Comparison of ENCODE assay signal across 1 cellular context in the genomic region with DNA sequence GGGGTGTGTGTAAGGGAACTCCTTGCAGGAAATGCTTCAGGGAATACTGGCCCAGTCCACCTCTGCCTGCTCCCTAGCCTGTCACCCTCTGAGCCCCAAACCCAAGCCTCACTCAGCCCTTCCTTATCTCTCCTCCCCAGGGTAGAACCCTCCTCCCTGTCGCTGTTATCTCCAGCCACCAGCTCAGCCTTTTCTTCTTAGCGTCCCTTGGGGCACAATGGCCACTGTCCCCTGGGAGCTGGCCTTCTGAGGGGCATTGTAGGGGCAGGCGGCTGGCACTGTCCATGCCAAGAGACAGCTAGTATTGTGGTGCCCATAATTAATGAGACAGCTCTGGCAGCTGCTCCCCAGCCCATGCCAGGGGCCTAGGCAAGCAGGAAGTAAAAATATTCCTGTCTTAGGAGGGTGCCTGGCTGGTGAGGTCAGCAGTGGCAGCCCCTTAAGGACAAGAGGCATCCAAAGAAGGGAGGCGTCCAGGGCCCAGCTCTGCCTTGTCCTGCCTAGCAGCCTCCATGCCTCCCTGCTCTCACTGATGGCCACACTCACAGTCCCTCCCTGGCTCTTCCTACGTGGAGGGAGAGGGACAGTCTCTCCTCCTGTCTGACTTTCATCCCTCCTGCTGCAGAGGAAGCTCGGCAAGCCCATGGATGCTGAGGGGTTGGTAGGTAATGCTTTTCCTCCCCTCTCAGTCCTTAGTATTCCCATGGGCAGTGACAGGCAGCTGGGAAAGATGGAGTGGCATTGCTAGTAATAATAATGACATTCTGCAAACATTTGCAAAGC.
TF ChIP-seq lines count a peak whose summit lies in the region.

No MANE protein-coding gene starts in this region.

TF ChIP-seq in K562, 482 proteins besides CTCF, POLR2A, EP300 and RAD21 (continues in another document):
- TF ChIP-seq MAZ (CRISPR knock-in tag; conservative IDR thresholded peaks at IDR 0.05 in 1 of 2, IDR thresholded peaks at IDR 0.05 in 1 of 2) = peak; percentile 78 to 94
- TF ChIP-seq, protein P1, sequence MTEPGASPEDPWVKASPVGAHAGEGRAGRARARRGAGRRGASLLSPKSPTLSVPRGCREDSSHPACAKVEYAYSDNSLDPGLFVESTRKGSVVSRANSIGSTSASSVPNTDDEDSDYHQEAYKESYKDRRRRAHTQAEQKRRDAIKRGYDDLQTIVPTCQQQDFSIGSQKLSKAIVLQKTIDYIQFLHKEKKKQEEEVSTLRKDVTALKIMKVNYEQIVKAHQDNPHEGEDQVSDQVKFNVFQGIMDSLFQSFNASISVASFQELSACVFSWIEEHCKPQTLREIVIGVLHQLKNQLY (CRISPR knock-in tag; conservative IDR thresholded peaks at IDR 0.05) = no peak
- no peak for TF ChIP-seq CBX8 (IDR thresholded peaks at IDR 0.05; ENCODE audit: borderline replicate concordance, extremely low read depth, low read depth, low read length, poor library complexity, severe bottlenecking)
- TF ChIP-seq, protein P2, sequence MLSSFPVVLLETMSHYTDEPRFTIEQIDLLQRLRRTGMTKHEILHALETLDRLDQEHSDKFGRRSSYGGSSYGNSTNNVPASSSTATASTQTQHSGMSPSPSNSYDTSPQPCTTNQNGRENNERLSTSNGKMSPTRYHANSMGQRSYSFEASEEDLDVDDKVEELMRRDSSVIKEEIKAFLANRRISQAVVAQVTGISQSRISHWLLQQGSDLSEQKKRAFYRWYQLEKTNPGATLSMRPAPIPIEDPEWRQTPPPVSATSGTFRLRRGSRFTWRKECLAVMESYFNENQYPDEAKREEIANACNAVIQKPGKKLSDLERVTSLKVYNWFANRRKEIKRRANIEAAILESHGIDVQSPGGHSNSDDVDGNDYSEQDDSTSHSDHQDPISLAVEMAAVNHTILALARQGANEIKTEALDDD (IDR thresholded peaks at IDR 0.05) = peak; percentile 59
- peak; percentile 73 to 97; a peak in 3 of 4 replicates for TF ChIP-seq RCOR1 (IDR thresholded peaks at IDR 0.05; ENCODE audit: borderline replicate concordance in 1 of 2, low read depth in 2 of 2, low read length in 2 of 2)
- no peak for TF ChIP-seq EP400 (IDR thresholded peaks at IDR 0.05)
- TF ChIP-seq JUND (IDR thresholded peaks at IDR 0.05; ENCODE audit: borderline replicate concordance, low read depth, low read length) = peak; percentile 83
- TF ChIP-seq JUND (tag; IDR thresholded peaks at IDR 0.05; ENCODE audit: borderline replicate concordance, low read depth, low read length) = peak; percentile 65; the same call in 2 of the 3 replicates
- peak; percentile 98 for TF ChIP-seq PHB2 (IDR thresholded peaks at IDR 0.05; ENCODE audit: low read depth)
- TF ChIP-seq MXI1 (IDR thresholded peaks at IDR 0.05; ENCODE audit: low read depth, low read length) = peak; percentile 63; the same call in 1 of the 2 replicates
- peak; percentile 39 for TF ChIP-seq TAF1 (IDR thresholded peaks at IDR 0.05; ENCODE audit: control insufficient read depth, extremely low read depth, insufficient read depth, low read length, severe bottlenecking)
- TF ChIP-seq, protein P3, sequence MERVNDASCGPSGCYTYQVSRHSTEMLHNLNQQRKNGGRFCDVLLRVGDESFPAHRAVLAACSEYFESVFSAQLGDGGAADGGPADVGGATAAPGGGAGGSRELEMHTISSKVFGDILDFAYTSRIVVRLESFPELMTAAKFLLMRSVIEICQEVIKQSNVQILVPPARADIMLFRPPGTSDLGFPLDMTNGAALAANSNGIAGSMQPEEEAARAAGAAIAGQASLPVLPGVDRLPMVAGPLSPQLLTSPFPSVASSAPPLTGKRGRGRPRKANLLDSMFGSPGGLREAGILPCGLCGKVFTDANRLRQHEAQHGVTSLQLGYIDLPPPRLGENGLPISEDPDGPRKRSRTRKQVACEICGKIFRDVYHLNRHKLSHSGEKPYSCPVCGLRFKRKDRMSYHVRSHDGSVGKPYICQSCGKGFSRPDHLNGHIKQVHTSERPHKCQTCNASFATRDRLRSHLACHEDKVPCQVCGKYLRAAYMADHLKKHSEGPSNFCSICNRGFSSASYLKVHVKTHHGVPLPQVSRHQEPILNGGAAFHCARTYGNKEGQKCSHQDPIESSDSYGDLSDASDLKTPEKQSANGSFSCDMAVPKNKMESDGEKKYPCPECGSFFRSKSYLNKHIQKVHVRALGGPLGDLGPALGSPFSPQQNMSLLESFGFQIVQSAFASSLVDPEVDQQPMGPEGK (CRISPR knock-in tag; IDR thresholded peaks at IDR 0.05; ENCODE audit: borderline replicate concordance) = no peak
- TF ChIP-seq BHLHE40 (IDR thresholded peaks at IDR 0.05; ENCODE audit: low read length) = peak; percentile 74
- peak; percentile 45; the same call in 1 of the 2 replicates for TF ChIP-seq RUNX1 (IDR thresholded peaks at IDR 0.05; ENCODE audit: low read depth)
- TF ChIP-seq, protein P4, sequence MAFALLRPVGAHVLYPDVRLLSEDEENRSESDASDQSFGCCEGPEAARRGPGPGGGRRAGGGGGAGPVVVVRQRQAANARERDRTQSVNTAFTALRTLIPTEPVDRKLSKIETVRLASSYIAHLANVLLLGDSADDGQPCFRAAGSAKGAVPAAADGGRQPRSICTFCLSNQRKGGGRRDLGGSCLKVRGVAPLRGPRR (CRISPR knock-in tag; IDR thresholded peaks at IDR 0.05) = no peak
- no peak; the same call in 1 of the 2 replicates for TF ChIP-seq ZFX (CRISPR knock-in tag; IDR thresholded peaks at IDR 0.05)
- no peak for TF ChIP-seq HNRNPH1 (optimal IDR thresholded peaks at IDR 0.05; ENCODE audit: low read depth, low read length)
- TF ChIP-seq TRIM28 (IDR thresholded peaks at IDR 0.05) = peak; percentile 44; the same call in 1 of the 2 replicates
- TF ChIP-seq ZNF41 (CRISPR knock-in tag; conservative IDR thresholded peaks at IDR 0.05) = 0 out of 2 replicates have a peak, but pooled peaks have one; percentile 31
- TF ChIP-seq TCF3 (CRISPR knock-in tag; IDR thresholded peaks at IDR 0.05) = peak; percentile 100
- TF ChIP-seq ZNF134 (CRISPR knock-in tag; conservative IDR thresholded peaks at IDR 0.05) = no peak; the same call in none of the 2 replicates
- 0 out of 2 replicates have a peak, but pooled peaks have one; percentile 33 for TF ChIP-seq TCF7L2 (IDR thresholded peaks at IDR 0.05; ENCODE audit: low read depth, low read length)
- peak; percentile 91 for TF ChIP-seq SMARCB1 (IDR thresholded peaks at IDR 0.05; ENCODE audit: insufficient read length, low read depth)
- TF ChIP-seq SMARCE1 (IDR thresholded peaks at IDR 0.05) = peak; percentile 100
- TF ChIP-seq, protein P5, sequence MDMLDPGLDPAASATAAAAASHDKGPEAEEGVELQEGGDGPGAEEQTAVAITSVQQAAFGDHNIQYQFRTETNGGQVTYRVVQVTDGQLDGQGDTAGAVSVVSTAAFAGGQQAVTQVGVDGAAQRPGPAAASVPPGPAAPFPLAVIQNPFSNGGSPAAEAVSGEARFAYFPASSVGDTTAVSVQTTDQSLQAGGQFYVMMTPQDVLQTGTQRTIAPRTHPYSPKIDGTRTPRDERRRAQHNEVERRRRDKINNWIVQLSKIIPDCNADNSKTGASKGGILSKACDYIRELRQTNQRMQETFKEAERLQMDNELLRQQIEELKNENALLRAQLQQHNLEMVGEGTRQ (CRISPR knock-in tag; IDR thresholded peaks at IDR 0.05) = no peak
- no peak for TF ChIP-seq ZNF23 (CRISPR knock-in tag; IDR thresholded peaks at IDR 0.05)
- peak; percentile 89 for TF ChIP-seq ZNF589 (CRISPR knock-in tag; IDR thresholded peaks at IDR 0.05; ENCODE audit: low read depth)
- peak; percentile 98 for TF ChIP-seq NBN (IDR thresholded peaks at IDR 0.05; ENCODE audit: low read depth)
- TF ChIP-seq YBX1 (IDR thresholded peaks at IDR 0.05) = no peak
- no peak for TF ChIP-seq EZH2 (IDR thresholded peaks at IDR 0.05; ENCODE audit: borderline replicate concordance, low read depth, low read length)
- TF ChIP-seq ETV5 (CRISPR knock-in tag; IDR thresholded peaks at IDR 0.05; ENCODE audit: low read depth) = peak; percentile 62; the same call in 1 of the 2 replicates
- peak in 1 of 2 experiments; percentile 95; a peak in 2 of 4 replicates for TF ChIP-seq NONO (IDR thresholded peaks at IDR 0.05; ENCODE audit: low read depth in 2 of 2, low read length in 1 of 2)
- TF ChIP-seq, protein P6, sequence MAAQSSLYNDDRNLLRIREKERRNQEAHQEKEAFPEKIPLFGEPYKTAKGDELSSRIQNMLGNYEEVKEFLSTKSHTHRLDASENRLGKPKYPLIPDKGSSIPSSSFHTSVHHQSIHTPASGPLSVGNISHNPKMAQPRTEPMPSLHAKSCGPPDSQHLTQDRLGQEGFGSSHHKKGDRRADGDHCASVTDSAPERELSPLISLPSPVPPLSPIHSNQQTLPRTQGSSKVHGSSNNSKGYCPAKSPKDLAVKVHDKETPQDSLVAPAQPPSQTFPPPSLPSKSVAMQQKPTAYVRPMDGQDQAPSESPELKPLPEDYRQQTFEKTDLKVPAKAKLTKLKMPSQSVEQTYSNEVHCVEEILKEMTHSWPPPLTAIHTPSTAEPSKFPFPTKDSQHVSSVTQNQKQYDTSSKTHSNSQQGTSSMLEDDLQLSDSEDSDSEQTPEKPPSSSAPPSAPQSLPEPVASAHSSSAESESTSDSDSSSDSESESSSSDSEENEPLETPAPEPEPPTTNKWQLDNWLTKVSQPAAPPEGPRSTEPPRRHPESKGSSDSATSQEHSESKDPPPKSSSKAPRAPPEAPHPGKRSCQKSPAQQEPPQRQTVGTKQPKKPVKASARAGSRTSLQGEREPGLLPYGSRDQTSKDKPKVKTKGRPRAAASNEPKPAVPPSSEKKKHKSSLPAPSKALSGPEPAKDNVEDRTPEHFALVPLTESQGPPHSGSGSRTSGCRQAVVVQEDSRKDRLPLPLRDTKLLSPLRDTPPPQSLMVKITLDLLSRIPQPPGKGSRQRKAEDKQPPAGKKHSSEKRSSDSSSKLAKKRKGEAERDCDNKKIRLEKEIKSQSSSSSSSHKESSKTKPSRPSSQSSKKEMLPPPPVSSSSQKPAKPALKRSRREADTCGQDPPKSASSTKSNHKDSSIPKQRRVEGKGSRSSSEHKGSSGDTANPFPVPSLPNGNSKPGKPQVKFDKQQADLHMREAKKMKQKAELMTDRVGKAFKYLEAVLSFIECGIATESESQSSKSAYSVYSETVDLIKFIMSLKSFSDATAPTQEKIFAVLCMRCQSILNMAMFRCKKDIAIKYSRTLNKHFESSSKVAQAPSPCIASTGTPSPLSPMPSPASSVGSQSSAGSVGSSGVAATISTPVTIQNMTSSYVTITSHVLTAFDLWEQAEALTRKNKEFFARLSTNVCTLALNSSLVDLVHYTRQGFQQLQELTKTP (IDR thresholded peaks at IDR 0.05; ENCODE audit: low read depth in 1 of 2, partially characterized antibody in 2 of 2) = peak in 1 of 2 experiments; percentile 67
- no peak for TF ChIP-seq KAT8 (IDR thresholded peaks at IDR 0.05; ENCODE audit: low read depth)
- TF ChIP-seq NFIC (IDR thresholded peaks at IDR 0.05) = peak; percentile 95
- peak; percentile 55; the same call in 1 of the 2 replicates for TF ChIP-seq ADNP (tag; IDR thresholded peaks at IDR 0.05)
- TF ChIP-seq ZNF143 (CRISPR knock-in tag; IDR thresholded peaks at IDR 0.05) = no peak
- peak; percentile 30 to 82 (median 69) for TF ChIP-seq YY1 (IDR thresholded peaks at IDR 0.05; ENCODE audit: borderline replicate concordance in 1 of 3, control insufficient read depth in 1 of 3, extremely low read depth in 1 of 3, insufficient read depth in 3 of 3, insufficient read length in 1 of 3, insufficient replicate concordance in 2 of 3, low read depth in 1 of 3, low read length in 2 of 3)
- TF ChIP-seq SOX6 (IDR thresholded peaks at IDR 0.05) = peak; percentile 98
- no peak for TF ChIP-seq ZBTB8A (IDR thresholded peaks at IDR 0.05; ENCODE audit: partially characterized antibody)
- no peak for TF ChIP-seq SRSF3 (IDR thresholded peaks at IDR 0.05; ENCODE audit: insufficient read depth, low read length)
- TF ChIP-seq ZNF274 (IDR thresholded peaks at IDR 0.05; ENCODE audit: borderline replicate concordance, low read depth, low read length) = no peak
- TF ChIP-seq GTF2F1 (IDR thresholded peaks at IDR 0.05; ENCODE audit: low read depth, low read length) = no peak
- TF ChIP-seq, protein P7, sequence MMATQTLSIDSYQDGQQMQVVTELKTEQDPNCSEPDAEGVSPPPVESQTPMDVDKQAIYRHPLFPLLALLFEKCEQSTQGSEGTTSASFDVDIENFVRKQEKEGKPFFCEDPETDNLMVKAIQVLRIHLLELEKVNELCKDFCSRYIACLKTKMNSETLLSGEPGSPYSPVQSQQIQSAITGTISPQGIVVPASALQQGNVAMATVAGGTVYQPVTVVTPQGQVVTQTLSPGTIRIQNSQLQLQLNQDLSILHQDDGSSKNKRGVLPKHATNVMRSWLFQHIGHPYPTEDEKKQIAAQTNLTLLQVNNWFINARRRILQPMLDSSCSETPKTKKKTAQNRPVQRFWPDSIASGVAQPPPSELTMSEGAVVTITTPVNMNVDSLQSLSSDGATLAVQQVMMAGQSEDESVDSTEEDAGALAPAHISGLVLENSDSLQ (IDR thresholded peaks at IDR 0.05) = peak; percentile 79
- TF ChIP-seq GABPA (tag; conservative IDR thresholded peaks at IDR 0.05; ENCODE audit: low read depth) = peak; percentile 25; the same call in 1 of the 2 replicates
- TF ChIP-seq HDGF (IDR thresholded peaks at IDR 0.05) = peak; percentile 90
- TF ChIP-seq ZNF324 (CRISPR knock-in tag; IDR thresholded peaks at IDR 0.05) = no peak
- TF ChIP-seq HDAC2 (IDR thresholded peaks at IDR 0.05) = peak; percentile 92
- TF ChIP-seq, protein P8, sequence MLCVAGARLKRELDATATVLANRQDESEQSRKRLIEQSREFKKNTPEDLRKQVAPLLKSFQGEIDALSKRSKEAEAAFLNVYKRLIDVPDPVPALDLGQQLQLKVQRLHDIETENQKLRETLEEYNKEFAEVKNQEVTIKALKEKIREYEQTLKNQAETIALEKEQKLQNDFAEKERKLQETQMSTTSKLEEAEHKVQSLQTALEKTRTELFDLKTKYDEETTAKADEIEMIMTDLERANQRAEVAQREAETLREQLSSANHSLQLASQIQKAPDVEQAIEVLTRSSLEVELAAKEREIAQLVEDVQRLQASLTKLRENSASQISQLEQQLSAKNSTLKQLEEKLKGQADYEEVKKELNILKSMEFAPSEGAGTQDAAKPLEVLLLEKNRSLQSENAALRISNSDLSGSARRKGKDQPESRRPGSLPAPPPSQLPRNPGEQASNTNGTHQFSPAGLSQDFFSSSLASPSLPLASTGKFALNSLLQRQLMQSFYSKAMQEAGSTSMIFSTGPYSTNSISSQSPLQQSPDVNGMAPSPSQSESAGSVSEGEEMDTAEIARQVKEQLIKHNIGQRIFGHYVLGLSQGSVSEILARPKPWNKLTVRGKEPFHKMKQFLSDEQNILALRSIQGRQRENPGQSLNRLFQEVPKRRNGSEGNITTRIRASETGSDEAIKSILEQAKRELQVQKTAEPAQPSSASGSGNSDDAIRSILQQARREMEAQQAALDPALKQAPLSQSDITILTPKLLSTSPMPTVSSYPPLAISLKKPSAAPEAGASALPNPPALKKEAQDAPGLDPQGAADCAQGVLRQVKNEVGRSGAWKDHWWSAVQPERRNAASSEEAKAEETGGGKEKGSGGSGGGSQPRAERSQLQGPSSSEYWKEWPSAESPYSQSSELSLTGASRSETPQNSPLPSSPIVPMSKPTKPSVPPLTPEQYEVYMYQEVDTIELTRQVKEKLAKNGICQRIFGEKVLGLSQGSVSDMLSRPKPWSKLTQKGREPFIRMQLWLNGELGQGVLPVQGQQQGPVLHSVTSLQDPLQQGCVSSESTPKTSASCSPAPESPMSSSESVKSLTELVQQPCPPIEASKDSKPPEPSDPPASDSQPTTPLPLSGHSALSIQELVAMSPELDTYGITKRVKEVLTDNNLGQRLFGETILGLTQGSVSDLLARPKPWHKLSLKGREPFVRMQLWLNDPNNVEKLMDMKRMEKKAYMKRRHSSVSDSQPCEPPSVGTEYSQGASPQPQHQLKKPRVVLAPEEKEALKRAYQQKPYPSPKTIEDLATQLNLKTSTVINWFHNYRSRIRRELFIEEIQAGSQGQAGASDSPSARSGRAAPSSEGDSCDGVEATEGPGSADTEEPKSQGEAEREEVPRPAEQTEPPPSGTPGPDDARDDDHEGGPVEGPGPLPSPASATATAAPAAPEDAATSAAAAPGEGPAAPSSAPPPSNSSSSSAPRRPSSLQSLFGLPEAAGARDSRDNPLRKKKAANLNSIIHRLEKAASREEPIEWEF (CRISPR knock-in tag; IDR thresholded peaks at IDR 0.05) = no peak
- no peak for TF ChIP-seq HMG20B (CRISPR knock-in tag; IDR thresholded peaks at IDR 0.05)
